ENCODE assay signal across 8 cellular contexts in genomic region chr2:18976112-18976961, GRCh38.
A peak's percentile ranks its signal among the peaks of the same experiment; 100 is the strongest.
DNase-seq lines count a peak whose midpoint lies in the region; ATAC-seq and TF ChIP-seq lines count a peak whose summit lies in the region.

No MANE protein-coding gene starts in this region.

- TF ChIP-seq POLR2A in stomach (IDR thresholded peaks at IDR 0.05), result no peak

- H3K4me3 ChIP-seq in fibroblast of mammary gland (ENCODE audit: control insufficient read depth, low read depth, low read length) (no peak overlapping the region), stomach (peak overlapping the region in 1 of 4 donors; percentile 8), dorsolateral prefrontal cortex (no peak overlapping the region)

- H3K27me3 ChIP-seq in stomach (no peaks in the 10 kb centered on the region), dorsolateral prefrontal cortex (no peaks in the 10 kb centered on the region)

- no peak for TF ChIP-seq EP300 in stomach (IDR thresholded peaks at IDR 0.05)

- ATAC-seq in GM21737 (IDR thresholded peaks at IDR 0.05; ENCODE audit: unreplicated experiment), result peak; percentile 86

- peaks cover 0 to 34% (median 19%) of the 10 kb centered on the region in 4 donors for H3K4me1 ChIP-seq in stomach

- intact Hi-C loops in stomach (cut with DNase I; ENCODE audit: low total_unique reads), result no loop called here
- intact Hi-C loops in dorsolateral prefrontal cortex (cut with DNase I), result no loop called here

- WGBS in stomach, 5 donors, result 68 to 77% (median 71%) methylated on average over 14 of the region's 14 CpGs

- no peaks in the 10 kb centered on the region for H3K36me3 ChIP-seq in stomach

- H3K27ac ChIP-seq in stomach (peak overlapping the region; percentile 21 to 79 (median 75)), dorsolateral prefrontal cortex (no peak overlapping the region)

- H3K9me3 ChIP-seq in stomach, result no peaks in the 10 kb centered on the region

- TF ChIP-seq CTCF in fibroblast of mammary gland (conservative IDR thresholded peaks at IDR 0.05; ENCODE audit: control insufficient read depth, insufficient read depth, low read depth, low read length), result no peak
- TF ChIP-seq CTCF in stomach (IDR thresholded peaks at IDR 0.05), result no peak
- no peak for TF ChIP-seq CTCF in dorsolateral prefrontal cortex (IDR thresholded peaks at IDR 0.05 in 54 of 56, conservative IDR thresholded peaks at IDR 0.05 in 2 of 56; ENCODE audit: low read depth in 1 of 56, partially characterized antibody in 56 of 56)

- DNase-seq in DMS79 (lab: John Stamatoyannopoulos, UW), result peak; percentile 83
- DNase-seq in MV-4-11 (lab: John Stamatoyannopoulos, UW), result peak; percentile 89
- DNase-seq in fibroblast of mammary gland (ENCODE audit: low read depth), result peak; percentile 94
- no peak for DNase-seq in stomach
- no peak for DNase-seq in dorsolateral prefrontal cortex
- no peak for DNase-seq in activated CD4-positive, alpha-beta T cell treated with anti-CD3 and anti-CD28 coated beads for 1 hour
- DNase-seq in cerebellar nuclear complex (lab: John Stamatoyannopoulos, UW), result no peak

Comparison
In these comparisons a context has a peak if more than half of its experiments do, and no peak if none do; other contexts are left out.
1. DNase-seq: peak in DMS79 (single experiment), MV-4-11 (single experiment) and fibroblast of mammary gland (single experiment); none in stomach (single experiment), dorsolateral prefrontal cortex (0 of 10), activated CD4-positive, alpha-beta T cell treated with anti-CD3 and anti-CD28 coated beads for 1 hour (single experiment) and cerebellar nuclear complex (0 of 2).
2. H3K27ac ChIP-seq: peak in stomach (5 of 5); none in dorsolateral prefrontal cortex (0 of 59).